ENCODE assay signal across 1 cellular context in genomic region chr5:131996210-131997025, GRCh38.
TF ChIP-seq lines count a peak whose summit lies in the region.

No MANE protein-coding gene starts in this region.

TF ChIP-seq in K562, 482 proteins besides CTCF, POLR2A, EP300 and RAD21 (continued from another document and continues in another):
- TF ChIP-seq IRF9 (tag; IDR thresholded peaks at IDR 0.05) (no peak), ZC3H4 (CRISPR knock-in tag; IDR thresholded peaks at IDR 0.05; ENCODE audit: borderline replicate concordance) (no peak), ZNF347 (CRISPR knock-in tag; IDR thresholded peaks at IDR 0.05; ENCODE audit: low read depth) (no peak), NFE2 (IDR thresholded peaks at IDR 0.05; ENCODE audit: low read depth) (peak; percentile 33), ETV5 (CRISPR knock-in tag; IDR thresholded peaks at IDR 0.05; ENCODE audit: low read depth) (peak; percentile 60; the same call in 1 of the 2 replicates), CC2D1A (IDR thresholded peaks at IDR 0.05) (peak; percentile 97), REST (CRISPR knock-in tag; IDR thresholded peaks at IDR 0.05; ENCODE audit: low read depth) (no peak), ZNF239 (CRISPR knock-in tag; IDR thresholded peaks at IDR 0.05) (no peak), SRF (CRISPR knock-in tag; IDR thresholded peaks at IDR 0.05) (0 out of 4 replicates have a peak, but pooled peaks of 1 of the 2 experiments have one; percentile 18), JUND (IDR thresholded peaks at IDR 0.05; ENCODE audit: borderline replicate concordance, low read depth, low read length) (peak; percentile 58; the same call in 1 of the 2 replicates), JUND (tag; IDR thresholded peaks at IDR 0.05; ENCODE audit: borderline replicate concordance, low read depth, low read length) (peak; percentile 3; the same call in 1 of the 3 replicates), BDP1 (IDR thresholded peaks at IDR 0.05; ENCODE audit: insufficient read depth, insufficient read length) (no peak), CREB5 (CRISPR knock-in tag; IDR thresholded peaks at IDR 0.05) (no peak), NCOA4 (IDR thresholded peaks at IDR 0.05; ENCODE audit: partially characterized antibody) (no peak), JUNB (CRISPR knock-in tag; conservative IDR thresholded peaks at IDR 0.05) (no peak), COPS2 (conservative IDR thresholded peaks at IDR 0.05) (no peak), ZFP1 (CRISPR knock-in tag; IDR thresholded peaks at IDR 0.05) (no peak), CREB1 (IDR thresholded peaks at IDR 0.05) (no peak; the same call in 1 of the 2 replicates), CREB1 (CRISPR knock-in tag; IDR thresholded peaks at IDR 0.05) (no peak), CAMTA2 (CRISPR knock-in tag; conservative IDR thresholded peaks at IDR 0.05) (no peak), TCF3 (CRISPR knock-in tag; IDR thresholded peaks at IDR 0.05) (peak; percentile 96), SRSF3 (IDR thresholded peaks at IDR 0.05; ENCODE audit: insufficient read depth, low read length) (no peak), CEBPG (CRISPR knock-in tag; IDR thresholded peaks at IDR 0.05) (no peak), CEBPG (tag; conservative IDR thresholded peaks at IDR 0.05 in 1 of 2, IDR thresholded peaks at IDR 0.05 in 1 of 2) (no peak), TOE1 (IDR thresholded peaks at IDR 0.05; ENCODE audit: borderline replicate concordance) (peak; percentile 48; the same call in 1 of the 2 replicates), TOE1 (CRISPR knock-in tag; IDR thresholded peaks at IDR 0.05; ENCODE audit: borderline replicate concordance, low read depth) (no peak), HNRNPH1 (optimal IDR thresholded peaks at IDR 0.05; ENCODE audit: low read depth, low read length) (no peak), HDGF (IDR thresholded peaks at IDR 0.05) (no peak), MXD1 (CRISPR knock-in tag; IDR thresholded peaks at IDR 0.05; ENCODE audit: borderline replicate concordance, poor library complexity, severe bottlenecking) (no peak), TRIM24 (IDR thresholded peaks at IDR 0.05) (peak; percentile 87 to 95), PHF8 (IDR thresholded peaks at IDR 0.05; ENCODE audit: borderline replicate concordance, low read length) (no peak), THRAP3 (IDR thresholded peaks at IDR 0.05; ENCODE audit: borderline replicate concordance) (no peak), DPF2 (IDR thresholded peaks at IDR 0.05) (peak; percentile 98), ADNP (tag; IDR thresholded peaks at IDR 0.05) (no peak), CEBPB (tag; IDR thresholded peaks at IDR 0.05) (no peak), CREM (IDR thresholded peaks at IDR 0.05; ENCODE audit: low read depth) (peak; percentile 47), NBN (IDR thresholded peaks at IDR 0.05; ENCODE audit: low read depth) (peak; percentile 94), MCM3 (IDR thresholded peaks at IDR 0.05) (no peak), ZBED1 (IDR thresholded peaks at IDR 0.05) (no peak), ZNF197 (CRISPR knock-in tag; IDR thresholded peaks at IDR 0.05; ENCODE audit: low read depth) (no peak), ZNF165 (CRISPR knock-in tag; IDR thresholded peaks at IDR 0.05; ENCODE audit: borderline replicate concordance) (no peak), ARID4B (CRISPR knock-in tag; IDR thresholded peaks at IDR 0.05) (0 out of 2 replicates have a peak, but pooled peaks have one; percentile 44), BRD9 (IDR thresholded peaks at IDR 0.05; ENCODE audit: low read depth, partially characterized antibody) (no peak), TEAD4 (IDR thresholded peaks at IDR 0.05; ENCODE audit: low read length) (peak; percentile 98), TEAD4 (CRISPR knock-in tag; IDR thresholded peaks at IDR 0.05; ENCODE audit: borderline replicate concordance) (no peak), NCOA1 (IDR thresholded peaks at IDR 0.05; ENCODE audit: low read depth) (peak; percentile 79; the same call in 1 of the 2 replicates), ZBTB7A (IDR thresholded peaks at IDR 0.05; ENCODE audit: borderline replicate concordance, control insufficient read depth, low read depth, low read length) (peak; percentile 55; the same call in 1 of the 2 replicates), RNF2 (IDR thresholded peaks at IDR 0.05) (0 out of 2 replicates have a peak, but pooled peaks have one; percentile 68), E2F6 (IDR thresholded peaks at IDR 0.05; ENCODE audit: borderline replicate concordance in 1 of 2, extremely low read depth in 1 of 2, insufficient read depth in 1 of 2, insufficient read length in 1 of 2, low read depth in 1 of 2, low read length in 1 of 2, poor library complexity in 1 of 2, severe bottlenecking in 1 of 2) (no peak), PKNOX1 (IDR thresholded peaks at IDR 0.05) (peak; percentile 32; the same call in 1 of the 2 replicates), RBM22 (IDR thresholded peaks at IDR 0.05; ENCODE audit: low read depth, low read length, poor library complexity, severe bottlenecking) (no peak), PHF21A (IDR thresholded peaks at IDR 0.05; ENCODE audit: borderline replicate concordance, low read depth) (no peak; the same call in 1 of the 2 replicates), ZNF75A (CRISPR knock-in tag; IDR thresholded peaks at IDR 0.05) (no peak), ELK3 (CRISPR knock-in tag; IDR thresholded peaks at IDR 0.05) (0 out of 2 replicates have a peak, but pooled peaks have one; percentile 60)
